In the genomic region with DNA sequence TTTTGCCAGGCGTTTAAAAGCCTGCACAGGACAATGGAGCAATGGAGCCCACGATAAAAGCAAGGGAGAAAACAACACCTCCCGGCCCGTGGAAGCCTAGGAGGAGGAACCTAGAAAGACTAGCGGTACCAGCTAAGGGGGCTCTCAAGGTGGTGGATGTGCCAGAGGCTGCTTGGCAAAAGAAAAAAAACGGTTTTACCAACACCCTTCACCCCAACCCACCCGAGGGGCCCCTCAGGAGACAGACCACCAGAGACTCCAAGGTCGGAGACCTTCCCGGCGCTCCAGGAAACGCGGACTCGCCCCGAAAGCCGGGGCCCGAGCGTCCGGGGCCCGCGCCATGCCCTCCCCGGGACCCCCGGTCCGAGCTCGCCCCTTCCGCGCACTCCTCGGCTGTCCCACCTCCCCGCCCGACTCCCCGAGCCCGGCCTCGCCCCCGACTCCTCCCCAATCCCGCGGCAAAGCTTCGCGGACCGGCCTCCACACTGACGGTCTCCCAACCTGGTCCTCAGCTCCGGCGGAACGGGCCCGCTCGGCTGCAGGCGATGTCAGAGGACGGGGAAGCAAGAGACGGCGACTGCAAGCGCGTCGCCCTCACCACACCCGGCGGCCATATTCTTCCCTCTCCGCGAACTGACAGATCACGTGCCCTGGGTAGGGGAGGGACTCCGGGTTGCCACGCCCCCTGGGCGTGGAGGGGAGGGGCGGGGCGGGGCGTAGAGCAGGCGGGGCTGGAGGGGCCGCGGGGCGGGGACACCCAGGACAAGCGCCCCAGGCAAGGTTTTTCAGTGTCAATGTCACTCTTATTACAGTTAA, we compare ENCODE assay signal across 8 cellular contexts. TPM values are rescaled to one million over a fixed set of nuclear protein-coding genes. Genes with fewer than 3 reads are reported as not detected.
DNase-seq lines count a peak whose midpoint lies in the region; ATAC-seq and TF ChIP-seq lines count a peak whose summit lies in the region.

KIDINS220 (minus strand) TSS at position 635 of the 816 bp plus-strand sequence. CDS start 10,520 bp downstream, outside the sequence.

- CTCF ChIA-PET in AG04450 (lab: Charles Lee) = no interaction called here

- no peak for TF ChIP-seq CTCF in AG04450 (IDR thresholded peaks at IDR 0.05; ENCODE audit: low read depth, low read length)

- H3K4me3 ChIP-seq in AG04450 (ENCODE audit: low read depth, low read length) = peak within 1 kb of the TSS; percentile 97

- DNase-seq in AG04450 (ENCODE audit: low read depth, low spot score) = peak; percentile 56
- DNase-seq in NCI-H2196 (lab: John Stamatoyannopoulos, UW; ENCODE audit: unreplicated experiment) = peak; percentile 68
- peak; percentile 75 for DNase-seq in activated CD4-positive, CD25-positive, alpha-beta regulatory T cell treated with anti-CD3 and anti-CD28 coated beads, Interleukin-2, amount 50 U/mL, for 16 hours (ENCODE audit: low read depth, low spot score)
- peak; percentile 82 for DNase-seq in central memory CD4-positive, alpha-beta T cell
- DNase-seq in iris pigment epithelial cell (ENCODE audit: low read depth) = peak; percentile 81
- peak; percentile 81 for DNase-seq in stimulated activated CD4-positive, alpha-beta T cell treated with anti-CD3 and anti-CD28 coated beads, Interleukin-12 subunit alpha, Interleukin-12 subunit beta, amount 100 ng/mL, for 4 hours

- no peaks in the 10 kb centered on the region for H3K9me3 ChIP-seq in AG04450 (ENCODE audit: control insufficient read depth, insufficient read depth, low read length)

- ATAC-seq in GM18870 (IDR thresholded peaks at IDR 0.05; ENCODE audit: unreplicated experiment) = peak; percentile 56
- peak; percentile 94 for ATAC-seq in HG03108 (IDR thresholded peaks at IDR 0.05; ENCODE audit: unreplicated experiment)

- H3K27ac ChIP-seq in AG04450 (ENCODE audit: low read depth, low read length) = no peak within 1 kb of the TSS

- no peaks in the 10 kb centered on the region for H3K27me3 ChIP-seq in AG04450 (ENCODE audit: control insufficient read depth, insufficient read depth, low read length)

- POLR2A ChIA-PET in AG04450 (lab: Yijun Ruan, JAX) = interaction anchor here (0.6 to 0.7 kb wide), 2 partner anchors 24 to 152 kb away, joined by 3 to 5 read pairs; no protein-coding TSS in a partner anchor

RNA-seq across cellular contexts. Expression of gene KIDINS220, which starts in this region (rescaled TPM):
- 49.1 and 64.7 TPM in 2 replicates for polyA plus RNA-seq in AG04450 (2011; rRNA removed)
- 142 and 146 TPM in 2 replicates for polyA minus RNA-seq in AG04450 (2011; rRNA and poly(A)+ RNA removed)
